Comparison of ENCODE assay signal across 1 cellular context in the genomic region with DNA sequence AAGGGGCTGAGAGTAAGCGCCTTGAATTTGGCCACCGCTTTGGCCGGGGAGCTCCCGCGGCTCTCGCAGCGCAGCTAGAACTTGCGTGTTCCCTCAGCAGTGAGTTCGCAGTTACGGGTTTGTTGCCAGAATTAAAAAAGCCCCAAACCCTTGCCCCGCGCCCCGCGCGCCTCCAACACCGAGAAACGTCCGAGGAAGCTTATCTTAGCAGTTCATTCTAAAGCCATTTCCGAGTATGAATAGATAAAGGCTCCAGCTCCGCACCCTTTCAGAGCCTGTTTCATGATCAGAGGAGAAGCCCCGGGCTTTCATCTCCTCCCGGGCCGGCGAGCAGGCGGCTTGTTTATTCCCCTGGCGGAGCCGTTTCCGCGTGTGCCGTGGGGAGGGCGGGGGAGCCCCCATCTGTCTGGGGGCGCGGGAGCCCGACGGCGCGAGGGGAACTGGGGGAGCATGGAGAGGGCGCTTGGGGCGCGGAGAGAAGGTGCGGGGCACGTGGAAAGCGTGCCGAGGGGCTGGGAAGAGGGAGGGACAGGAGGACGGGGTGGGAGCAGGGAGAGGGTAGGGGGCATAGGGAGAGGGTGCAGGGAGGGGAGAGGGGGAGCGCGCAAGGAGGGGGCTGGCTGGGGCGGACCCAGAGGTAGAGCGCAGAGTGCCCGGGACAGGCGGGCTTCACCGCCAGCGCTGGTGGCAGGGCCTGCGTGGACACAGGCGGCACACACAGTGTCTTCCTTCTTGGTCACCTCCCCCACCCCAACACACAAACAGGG.
A peak's percentile ranks its signal among the peaks of the same experiment; 100 is the strongest.
TF ChIP-seq lines count a peak whose summit lies in the region.

No MANE protein-coding gene starts in this region.

TF ChIP-seq in K562, 482 proteins besides CTCF, POLR2A, EP300 and RAD21 (continued from another document):
- TF ChIP-seq, protein P1, sequence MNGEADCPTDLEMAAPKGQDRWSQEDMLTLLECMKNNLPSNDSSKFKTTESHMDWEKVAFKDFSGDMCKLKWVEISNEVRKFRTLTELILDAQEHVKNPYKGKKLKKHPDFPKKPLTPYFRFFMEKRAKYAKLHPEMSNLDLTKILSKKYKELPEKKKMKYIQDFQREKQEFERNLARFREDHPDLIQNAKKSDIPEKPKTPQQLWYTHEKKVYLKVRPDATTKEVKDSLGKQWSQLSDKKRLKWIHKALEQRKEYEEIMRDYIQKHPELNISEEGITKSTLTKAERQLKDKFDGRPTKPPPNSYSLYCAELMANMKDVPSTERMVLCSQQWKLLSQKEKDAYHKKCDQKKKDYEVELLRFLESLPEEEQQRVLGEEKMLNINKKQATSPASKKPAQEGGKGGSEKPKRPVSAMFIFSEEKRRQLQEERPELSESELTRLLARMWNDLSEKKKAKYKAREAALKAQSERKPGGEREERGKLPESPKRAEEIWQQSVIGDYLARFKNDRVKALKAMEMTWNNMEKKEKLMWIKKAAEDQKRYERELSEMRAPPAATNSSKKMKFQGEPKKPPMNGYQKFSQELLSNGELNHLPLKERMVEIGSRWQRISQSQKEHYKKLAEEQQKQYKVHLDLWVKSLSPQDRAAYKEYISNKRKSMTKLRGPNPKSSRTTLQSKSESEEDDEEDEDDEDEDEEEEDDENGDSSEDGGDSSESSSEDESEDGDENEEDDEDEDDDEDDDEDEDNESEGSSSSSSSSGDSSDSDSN (IDR thresholded peaks at IDR 0.05; ENCODE audit: borderline replicate concordance in 1 of 2, low read depth in 2 of 2, low read length in 2 of 2): 0 out of 4 replicates have a peak, but pooled peaks of 1 of the 2 experiments have one; percentile 25
- TF ChIP-seq CBFB (CRISPR knock-in tag; IDR thresholded peaks at IDR 0.05) (no peak), RHOXF2B (CRISPR knock-in tag; conservative IDR thresholded peaks at IDR 0.05) (no peak), ZNF12 (CRISPR knock-in tag; IDR thresholded peaks at IDR 0.05) (no peak), JUND (IDR thresholded peaks at IDR 0.05; ENCODE audit: borderline replicate concordance, low read depth, low read length) (no peak), JUND (tag; IDR thresholded peaks at IDR 0.05; ENCODE audit: borderline replicate concordance, low read depth, low read length) (no peak), ZBTB7A (IDR thresholded peaks at IDR 0.05; ENCODE audit: borderline replicate concordance, control insufficient read depth, low read depth, low read length) (peak; percentile 22; the same call in 1 of the 2 replicates), WHSC1 (IDR thresholded peaks at IDR 0.05; ENCODE audit: low read length) (no peak), RCOR1 (IDR thresholded peaks at IDR 0.05; ENCODE audit: borderline replicate concordance in 1 of 2, low read depth in 2 of 2, low read length in 2 of 2) (0 out of 4 replicates have a peak, but pooled peaks of 1 of the 2 experiments have one; percentile 34), CXXC5 (CRISPR knock-in tag; IDR thresholded peaks at IDR 0.05) (peak; percentile 20; the same call in 1 of the 2 replicates), KDM5B (IDR thresholded peaks at IDR 0.05; ENCODE audit: insufficient replicate concordance, low read depth, low read length) (no peak), NCOA4 (IDR thresholded peaks at IDR 0.05; ENCODE audit: partially characterized antibody) (no peak), BRD4 (IDR thresholded peaks at IDR 0.05) (no peak), BACH1 (tag; IDR thresholded peaks at IDR 0.05) (0 out of 2 replicates have a peak, but pooled peaks have one; percentile 20), CHD2 (IDR thresholded peaks at IDR 0.05; ENCODE audit: low read depth, low read length) (no peak)
- TF ChIP-seq, protein P2, sequence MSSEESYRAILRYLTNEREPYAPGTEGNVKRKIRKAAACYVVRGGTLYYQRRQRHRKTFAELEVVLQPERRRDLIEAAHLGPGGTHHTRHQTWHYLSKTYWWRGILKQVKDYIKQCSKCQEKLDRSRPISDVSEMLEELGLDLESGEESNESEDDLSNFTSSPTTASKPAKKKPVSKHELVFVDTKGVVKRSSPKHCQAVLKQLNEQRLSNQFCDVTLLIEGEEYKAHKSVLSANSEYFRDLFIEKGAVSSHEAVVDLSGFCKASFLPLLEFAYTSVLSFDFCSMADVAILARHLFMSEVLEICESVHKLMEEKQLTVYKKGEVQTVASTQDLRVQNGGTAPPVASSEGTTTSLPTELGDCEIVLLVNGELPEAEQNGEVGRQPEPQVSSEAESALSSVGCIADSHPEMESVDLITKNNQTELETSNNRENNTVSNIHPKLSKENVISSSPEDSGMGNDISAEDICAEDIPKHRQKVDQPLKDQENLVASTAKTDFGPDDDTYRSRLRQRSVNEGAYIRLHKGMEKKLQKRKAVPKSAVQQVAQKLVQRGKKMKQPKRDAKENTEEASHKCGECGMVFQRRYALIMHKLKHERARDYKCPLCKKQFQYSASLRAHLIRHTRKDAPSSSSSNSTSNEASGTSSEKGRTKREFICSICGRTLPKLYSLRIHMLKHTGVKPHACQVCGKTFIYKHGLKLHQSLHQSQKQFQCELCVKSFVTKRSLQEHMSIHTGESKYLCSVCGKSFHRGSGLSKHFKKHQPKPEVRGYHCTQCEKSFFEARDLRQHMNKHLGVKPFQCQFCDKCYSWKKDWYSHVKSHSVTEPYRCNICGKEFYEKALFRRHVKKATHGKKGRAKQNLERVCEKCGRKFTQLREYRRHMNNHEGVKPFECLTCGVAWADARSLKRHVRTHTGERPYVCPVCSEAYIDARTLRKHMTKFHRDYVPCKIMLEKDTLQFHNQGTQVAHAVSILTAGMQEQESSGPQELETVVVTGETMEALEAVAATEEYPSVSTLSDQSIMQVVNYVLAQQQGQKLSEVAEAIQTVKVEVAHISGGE (CRISPR knock-in tag; IDR thresholded peaks at IDR 0.05): peak in 1 of 3 experiments; percentile 73; a peak in 1 of 6 replicates
- TF ChIP-seq, protein P3, sequence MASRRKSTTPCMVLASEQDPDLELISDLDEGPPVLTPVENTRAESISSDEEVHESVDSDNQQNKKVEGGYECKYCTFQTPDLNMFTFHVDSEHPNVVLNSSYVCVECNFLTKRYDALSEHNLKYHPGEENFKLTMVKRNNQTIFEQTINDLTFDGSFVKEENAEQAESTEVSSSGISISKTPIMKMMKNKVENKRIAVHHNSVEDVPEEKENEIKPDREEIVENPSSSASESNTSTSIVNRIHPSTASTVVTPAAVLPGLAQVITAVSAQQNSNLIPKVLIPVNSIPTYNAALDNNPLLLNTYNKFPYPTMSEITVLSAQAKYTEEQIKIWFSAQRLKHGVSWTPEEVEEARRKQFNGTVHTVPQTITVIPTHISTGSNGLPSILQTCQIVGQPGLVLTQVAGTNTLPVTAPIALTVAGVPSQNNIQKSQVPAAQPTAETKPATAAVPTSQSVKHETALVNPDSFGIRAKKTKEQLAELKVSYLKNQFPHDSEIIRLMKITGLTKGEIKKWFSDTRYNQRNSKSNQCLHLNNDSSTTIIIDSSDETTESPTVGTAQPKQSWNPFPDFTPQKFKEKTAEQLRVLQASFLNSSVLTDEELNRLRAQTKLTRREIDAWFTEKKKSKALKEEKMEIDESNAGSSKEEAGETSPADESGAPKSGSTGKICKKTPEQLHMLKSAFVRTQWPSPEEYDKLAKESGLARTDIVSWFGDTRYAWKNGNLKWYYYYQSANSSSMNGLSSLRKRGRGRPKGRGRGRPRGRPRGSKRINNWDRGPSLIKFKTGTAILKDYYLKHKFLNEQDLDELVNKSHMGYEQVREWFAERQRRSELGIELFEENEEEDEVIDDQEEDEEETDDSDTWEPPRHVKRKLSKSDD (conservative IDR thresholded peaks at IDR 0.05; ENCODE audit: low read length): no peak
- TF ChIP-seq, protein P4, sequence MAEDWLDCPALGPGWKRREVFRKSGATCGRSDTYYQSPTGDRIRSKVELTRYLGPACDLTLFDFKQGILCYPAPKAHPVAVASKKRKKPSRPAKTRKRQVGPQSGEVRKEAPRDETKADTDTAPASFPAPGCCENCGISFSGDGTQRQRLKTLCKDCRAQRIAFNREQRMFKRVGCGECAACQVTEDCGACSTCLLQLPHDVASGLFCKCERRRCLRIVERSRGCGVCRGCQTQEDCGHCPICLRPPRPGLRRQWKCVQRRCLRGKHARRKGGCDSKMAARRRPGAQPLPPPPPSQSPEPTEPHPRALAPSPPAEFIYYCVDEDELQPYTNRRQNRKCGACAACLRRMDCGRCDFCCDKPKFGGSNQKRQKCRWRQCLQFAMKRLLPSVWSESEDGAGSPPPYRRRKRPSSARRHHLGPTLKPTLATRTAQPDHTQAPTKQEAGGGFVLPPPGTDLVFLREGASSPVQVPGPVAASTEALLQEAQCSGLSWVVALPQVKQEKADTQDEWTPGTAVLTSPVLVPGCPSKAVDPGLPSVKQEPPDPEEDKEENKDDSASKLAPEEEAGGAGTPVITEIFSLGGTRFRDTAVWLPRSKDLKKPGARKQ (CRISPR knock-in tag; IDR thresholded peaks at IDR 0.05): no peak
